Comparison of ENCODE assay signal across 25 cellular contexts in genomic region chr10:34449836-34450235, GRCh38.
DNase-seq lines count a peak whose midpoint lies in the region; ATAC-seq, FAIRE-seq and TF ChIP-seq lines count a peak whose summit lies in the region.
"Had no signal": no experiment of that assay in that cellular context is flagged by ENCODE, and none has a peak within 500 bp of the region (broad histone marks: within the 10 kb centered on the region; RNA-seq: fewer than 3 reads in every experiment).

No MANE protein-coding gene starts in this region.

- H2BK120ac ChIP-seq in IMR-90 (ENCODE audit: low read depth, low read length): no peak overlapping the region

- H3K9me1 ChIP-seq in IMR-90 (ENCODE audit: insufficient read depth, low read length): no peaks in the 10 kb centered on the region

- CTCF ChIA-PET in IMR-90 (lab: Yijun Ruan, JAX): no interaction called here

- no peaks in the 10 kb centered on the region for H3K79me1 ChIP-seq in IMR-90 (ENCODE audit: low read depth in 1 of 2, low read length in 2 of 2)

- no peak overlapping the region for H2AK9ac ChIP-seq in IMR-90 (replicated peaks; ENCODE audit: low read depth, low read length, poor library complexity)

- no peak overlapping the region for H3K27ac Mint-ChIP-seq in nephron progenitor cell
- H3K27ac Mint-ChIP-seq: CD8-positive, alpha-beta T cell had no signal

- H3K4me1 ChIP-seq in IMR-90 (ENCODE audit: control insufficient read depth, insufficient read depth, low read length) (0 out of 2 replicates have a peak, but pooled peaks cover 1% of the 10 kb centered on the region), vagina (no peaks in the 10 kb centered on the region)
- H3K4me1 ChIP-seq: BLaER1 treated with 17β-estradiol and CSF1 and Interleukin-3, amounts not matched to agents 10 nM and 100 nM had no signal

- H2AFZ ChIP-seq in IMR-90 (replicated peaks; ENCODE audit: low read length, poor library complexity): no peak overlapping the region

- TF ChIP-seq CTCF in AG10803 (conservative IDR thresholded peaks at IDR 0.05; ENCODE audit: low read length) (no peak), IMR-90 (conservative IDR thresholded peaks at IDR 0.05; ENCODE audit: low read depth, low read length) (no peak), foreskin fibroblast (IDR thresholded peaks at IDR 0.05; ENCODE audit: low read depth, low read length) (no peak), vagina (IDR thresholded peaks at IDR 0.05) (no peak), nephron progenitor cell (IDR thresholded peaks at IDR 0.05) (no peak)

- H3K36me3 Mint-ChIP-seq in nephron progenitor cell (ENCODE audit: low read depth): peaks cover 14% of the 10 kb centered on the region
- H3K36me3 Mint-ChIP-seq: CD8-positive, alpha-beta T cell had no signal

- H3K18ac ChIP-seq in IMR-90 (ENCODE audit: low read depth, low read length): no peak overlapping the region

- no peaks in the 10 kb centered on the region for H4K20me1 ChIP-seq in IMR-90 (ENCODE audit: insufficient read depth, low read length)
- H4K20me1 ChIP-seq: BLaER1 treated with 17β-estradiol and CSF1 and Interleukin-3, amounts not matched to agents 10 nM and 100 nM had no signal

- in situ Hi-C loops in IMR-90 (cut with MboI; ENCODE audit: low sequenced_read_pairs): no loop called here

- H2BK20ac ChIP-seq in IMR-90 (ENCODE audit: low read depth, low read length): no peak overlapping the region

- TF ChIP-seq POLR2A in IMR-90 (IDR thresholded peaks at IDR 0.05; ENCODE audit: low read depth, low read length) (no peak), vagina (IDR thresholded peaks at IDR 0.05) (no peak)

- peaks cover 7% of the 10 kb centered on the region for H3K4me1 Mint-ChIP-seq in nephron progenitor cell

- H3K9me3 Mint-ChIP-seq in nephron progenitor cell: no peaks in the 10 kb centered on the region
- H3K9me3 Mint-ChIP-seq: CD8-positive, alpha-beta T cell had no signal

- no peak overlapping the region for H3K4me3 Mint-ChIP-seq in nephron progenitor cell
- H3K4me3 Mint-ChIP-seq: CD8-positive, alpha-beta T cell had no signal

- no peak overlapping the region for H3K27ac ChIP-seq in IMR-90 (ENCODE audit: insufficient read depth, low read length)
- no peak overlapping the region for H3K27ac ChIP-seq in vagina
- H3K27ac ChIP-seq: 22Rv1; BLaER1 treated with 17β-estradiol and CSF1 and Interleukin-3, amounts not matched to agents 10 nM and 100 nM; RWPE1 had no signal

- 0 out of 2 replicates have a peak, but pooled peaks cover 1% of the 10 kb centered on the region for H3K36me3 ChIP-seq in IMR-90 (ENCODE audit: control insufficient read depth, insufficient read depth, low read length)
- H3K36me3 ChIP-seq in vagina: no peaks in the 10 kb centered on the region

- intact Hi-C loops in IMR-90 (cut with micrococcal nuclease): no loop called here
- intact Hi-C loops in vagina (cut with DNase I): no loop called here

- no peak overlapping the region for H2BK5ac ChIP-seq in IMR-90 (ENCODE audit: low read depth, low read length, poor library complexity, severe bottlenecking)

- no peaks in the 10 kb centered on the region for H3K27me3 Mint-ChIP-seq in nephron progenitor cell (ENCODE audit: low read depth, poor library complexity)

- H2BK15ac ChIP-seq in IMR-90 (ENCODE audit: low read depth, low read length): no peak overlapping the region

- H4K91ac ChIP-seq in IMR-90 (ENCODE audit: insufficient read depth, low read depth, low read length): no peak overlapping the region

- WGBS in IMR-90 (ENCODE audit: extremely low coverage in 2 of 2, insufficient read length in 1 of 2), 2 experiments: no CpG with 5 or more reads among the region's 2 CpGs

- FAIRE-seq in endometrium (lab: Jason Lieb, UNC): peak; percentile 21
- FAIRE-seq: H54 had no signal

- POLR2A ChIA-PET in IMR-90 (lab: Charles Lee; ENCODE audit: unreplicated experiment): no interaction called here

- H3K27me3 ChIP-seq in IMR-90 (ENCODE audit: control insufficient read depth, insufficient read depth, low read length): no peaks in the 10 kb centered on the region
- H3K27me3 ChIP-seq in vagina: no peaks in the 10 kb centered on the region
- H3K27me3 ChIP-seq: BLaER1 treated with 17β-estradiol and CSF1 and Interleukin-3, amounts not matched to agents 10 nM and 100 nM had no signal

- H3K9me3 ChIP-seq in IMR-90 (ENCODE audit: control insufficient read depth, insufficient read depth, low read length): no peaks in the 10 kb centered on the region
- no peaks in the 10 kb centered on the region for H3K9me3 ChIP-seq in vagina
- H3K9me3 ChIP-seq: BLaER1 treated with 17β-estradiol and CSF1 and Interleukin-3, amounts not matched to agents 10 nM and 100 nM; SK-N-SH had no signal

- no peak overlapping the region for H3K4me2 ChIP-seq in IMR-90 (ENCODE audit: low read depth, low read length)
- H3K4me2 ChIP-seq: BLaER1 treated with 17β-estradiol and CSF1 and Interleukin-3, amounts not matched to agents 10 nM and 100 nM; SK-N-SH had no signal

- no TSS peak for BruUV-seq in IMR-90 (replicated peaks; lab: Mats Ljungman, UMichigan)

- DNase-seq in AG10803 (ENCODE audit: low read depth) (peak; percentile 37), IMR-90 (peak; percentile 47), foreskin fibroblast (peak; percentile 18 to 66), vagina (ENCODE audit: extremely low spot score in 2 of 2) (no peak), nephron progenitor cell (no peak), CD1c-positive myeloid dendritic cell (ENCODE audit: extremely low spot score) (no peak)
- DNase-seq: ACHN; CD8-positive, alpha-beta T cell; GDM1; KG1; NCI-H1092 treated with DMSO at 0.1 percent for 48 hours; NCI-H1436 treated with DMSO at 0.1 percent for 48 hours; NCI-H2029; NCI-H345; NCI-H524; NCI-H774; NK-92 treated with Interleukin-12 subunit alpha and Interleukin-12 subunit beta, amount 100 ng/mL, for 24 hours; SHP77 treated with DMSO at 0.1 percent for 48 hours; SK-N-SH had no signal

- H4K5ac ChIP-seq in IMR-90 (ENCODE audit: low read depth, low read length): no peak overlapping the region

- H3K4me3 ChIP-seq in AG10803 (ENCODE audit: low read length): no peak overlapping the region
- H3K4me3 ChIP-seq in IMR-90 (ENCODE audit: insufficient read depth, low read depth, low read length): no peak overlapping the region
- no peak overlapping the region for H3K4me3 ChIP-seq in foreskin fibroblast (ENCODE audit: low read depth in 1 of 2, low read length in 2 of 2)
- H3K4me3 ChIP-seq in vagina: no peak overlapping the region
- H3K4me3 ChIP-seq: BLaER1 treated with 17β-estradiol and CSF1 and Interleukin-3, amounts not matched to agents 10 nM and 100 nM had no signal

- no peak for TF ChIP-seq RAD21 in IMR-90 (IDR thresholded peaks at IDR 0.05; ENCODE audit: low read length)

- H3K4ac ChIP-seq in IMR-90 (ENCODE audit: low read depth, low read length): no peak overlapping the region

- dilution Hi-C loops in IMR-90 (cut with HindIII; ENCODE audit: low sequenced_read_pairs, unreplicated experiment): no loop called here

- H2AK5ac ChIP-seq in IMR-90 (ENCODE audit: low read depth, low read length): no peak overlapping the region

- H3K9ac ChIP-seq in IMR-90 (ENCODE audit: low read depth, low read length): no peak overlapping the region
- H3K9ac ChIP-seq: BLaER1 treated with 17β-estradiol and CSF1 and Interleukin-3, amounts not matched to agents 10 nM and 100 nM; SK-N-SH had no signal

- H3K23ac ChIP-seq in IMR-90 (ENCODE audit: low read depth, low read length): no peak overlapping the region

- no peak overlapping the region for H3K56ac ChIP-seq in IMR-90 (ENCODE audit: extremely low read depth, insufficient read depth, low read length)

- no peak overlapping the region for H4K8ac ChIP-seq in IMR-90 (ENCODE audit: low read depth in 2 of 2, low read length in 2 of 2)

- H3K14ac ChIP-seq in IMR-90 (replicated peaks; ENCODE audit: low read depth, low read length): no peak overlapping the region

- ATAC-seq in IMR-90 (ENCODE audit: low read depth): no peak
- ATAC-seq in HG02759 (IDR thresholded peaks at IDR 0.05; ENCODE audit: unreplicated experiment): no peak
- ATAC-seq: CD8-positive, alpha-beta T cell had no signal

TF ChIP-seq in IMR-90, 13 proteins besides CTCF, POLR2A, EP300 and RAD21:
- TF ChIP-seq CHD1 (IDR thresholded peaks at IDR 0.05; ENCODE audit: low read depth, low read length) (no peak), MXI1 (IDR thresholded peaks at IDR 0.05; ENCODE audit: borderline replicate concordance, low read depth, low read length) (no peak), FOS (IDR thresholded peaks at IDR 0.05; ENCODE audit: low read depth, low read length) (no peak), ELK1 (IDR thresholded peaks at IDR 0.05; ENCODE audit: borderline replicate concordance, low read depth, low read length) (no peak), SMC3 (IDR thresholded peaks at IDR 0.05; ENCODE audit: low read depth, low read length) (no peak), USF2 (IDR thresholded peaks at IDR 0.05; ENCODE audit: low read depth, low read length) (no peak), MAFK (IDR thresholded peaks at IDR 0.05; ENCODE audit: low read depth, low read length) (no peak), RCOR1 (IDR thresholded peaks at IDR 0.05; ENCODE audit: insufficient replicate concordance, low read length) (no peak), RFX5 (IDR thresholded peaks at IDR 0.05; ENCODE audit: low read depth, low read length) (no peak), BHLHE40 (IDR thresholded peaks at IDR 0.05; ENCODE audit: low read depth, low read length) (no peak), CEBPB (IDR thresholded peaks at IDR 0.05; ENCODE audit: low read depth, low read length) (no peak), MAZ (IDR thresholded peaks at IDR 0.05; ENCODE audit: borderline replicate concordance, low read depth, low read length) (no peak), NFE2L2 (IDR thresholded peaks at IDR 0.05; ENCODE audit: low read depth, low read length) (no peak)

Comparison
In these comparisons a context has a peak if more than half of its experiments do, and no peak if none do; other contexts are left out.
1. DNase-seq: peak in AG10803 (single experiment), IMR-90 (single experiment) and foreskin fibroblast (2 of 2); none in vagina (0 of 2), nephron progenitor cell (single experiment) and CD1c-positive myeloid dendritic cell (single experiment).